In the genomic region with DNA sequence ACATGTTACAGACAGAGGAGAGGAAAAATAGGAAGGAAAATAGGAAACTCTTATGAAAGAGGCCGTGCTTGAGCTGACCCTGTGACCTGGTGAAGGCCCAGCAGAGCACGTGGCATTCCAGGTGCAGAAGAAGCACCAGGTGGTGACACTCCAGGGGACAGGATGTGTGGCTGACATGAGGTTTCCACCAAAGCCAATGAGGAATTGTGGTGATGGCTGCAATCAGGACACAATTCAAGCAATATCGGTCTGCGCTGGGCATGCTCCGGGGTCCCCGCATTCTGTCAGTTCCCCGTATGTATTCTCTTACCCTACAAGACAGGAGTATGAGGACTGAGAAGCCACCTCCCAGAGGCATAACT, we compare ENCODE assay signal across 25 cellular contexts.
A peak's percentile ranks its signal among the peaks of the same experiment; 100 is the strongest.
DNase-seq lines count a peak whose midpoint lies in the region; ATAC-seq, FAIRE-seq and TF ChIP-seq lines count a peak whose summit lies in the region.
"Had no signal": no experiment of that assay in that cellular context is flagged by ENCODE, and none has a peak within 500 bp of the region (broad histone marks: within the 10 kb centered on the region; RNA-seq: fewer than 3 reads in every experiment).

No MANE protein-coding gene starts in this region.

- H3K36me3 Mint-ChIP-seq in neural progenitor cell = no peaks in the 10 kb centered on the region
- H3K36me3 Mint-ChIP-seq: CD4-positive, alpha-beta memory T cell had no signal

- TF ChIP-seq RAD21 in GM12878 (IDR thresholded peaks at IDR 0.05; ENCODE audit: insufficient read depth, low read depth, low read length) = no peak

- H3K27ac ChIP-seq in KMS-11 = peak overlapping the region; percentile 93
- no peak overlapping the region for H3K27ac ChIP-seq in GM12878 (ENCODE audit: control insufficient read depth, insufficient read depth)
- no peak overlapping the region for H3K27ac ChIP-seq in neural progenitor cell
- H3K27ac ChIP-seq in right cardiac atrium (ENCODE audit: low read length) = no peak overlapping the region
- H3K27ac ChIP-seq: SK-N-MC had no signal

- RAD21 ChIA-PET in GM12878 (lab: Charles Lee; ENCODE audit: unreplicated experiment) = no interaction called here

- H4K20me1 ChIP-seq in KMS-11 (ENCODE audit: insufficient read depth) (no peaks in the 10 kb centered on the region), GM12878 (ENCODE audit: control insufficient read depth, insufficient read depth) (no peaks in the 10 kb centered on the region), neural progenitor cell (ENCODE audit: low read depth) (no peaks in the 10 kb centered on the region)

- peak overlapping the region; percentile 13 for H3K27ac Mint-ChIP-seq in neural progenitor cell
- H3K27ac Mint-ChIP-seq: CD4-positive, alpha-beta memory T cell; GM23338 had no signal

- no peak for ATAC-seq in GM12878
- ATAC-seq in HG02642 (IDR thresholded peaks at IDR 0.05; ENCODE audit: poor library complexity, unreplicated experiment) = no peak
- ATAC-seq in right cardiac atrium = no peak
- no peak for ATAC-seq in HG03565 (IDR thresholded peaks at IDR 0.05; ENCODE audit: unreplicated experiment)
- ATAC-seq: GM23338, Right ventricle myocardium inferior had no signal

- H3K27me3 Mint-ChIP-seq in neural progenitor cell (ENCODE audit: insufficient read depth, low read depth) = peaks cover 4% of the 10 kb centered on the region
- H3K27me3 Mint-ChIP-seq: CD4-positive, alpha-beta memory T cell had no signal

- H3K4me1 ChIP-seq in KMS-11 (ENCODE audit: low read depth, poor library complexity, severe bottlenecking) = peaks cover 70% of the 10 kb centered on the region
- 0 out of 2 replicates have a peak, but pooled peaks cover 2% of the 10 kb centered on the region for H3K4me1 ChIP-seq in GM12878 (ENCODE audit: control insufficient read depth, insufficient read depth, low read length)
- H3K4me1 ChIP-seq in neural progenitor cell = no peaks in the 10 kb centered on the region
- H3K4me1 ChIP-seq in right cardiac atrium (ENCODE audit: control insufficient read depth, insufficient read depth, low read length) = no peaks in the 10 kb centered on the region
- H3K4me1 ChIP-seq: BE2C, Caco-2, HAP-1 had no signal

- H3K27me3 ChIP-seq in KMS-11 (ENCODE audit: insufficient read depth, low read depth) = no peaks in the 10 kb centered on the region
- H3K27me3 ChIP-seq in GM12878 (replicated peaks in 1 of 2; ENCODE audit: control insufficient read depth in 2 of 2, insufficient read depth in 2 of 2, low read length in 1 of 2) = no peaks in the 10 kb centered on the region
- H3K27me3 ChIP-seq in neural progenitor cell = no peaks in the 10 kb centered on the region
- no peaks in the 10 kb centered on the region for H3K27me3 ChIP-seq in right cardiac atrium (ENCODE audit: control insufficient read depth, insufficient read depth)
- H3K27me3 ChIP-seq: BE2C had no signal

- H2AFZ ChIP-seq in KMS-11 (ENCODE audit: low read depth) = peak overlapping the region; percentile 53
- no peak overlapping the region for H2AFZ ChIP-seq in GM12878 (ENCODE audit: control insufficient read depth, low read depth, low read length)
- H2AFZ ChIP-seq in neural progenitor cell (replicated peaks) = no peak overlapping the region
- H2AFZ ChIP-seq: GM23338 had no signal

- no TSS peak for BruUV-seq in GM12878 (replicated peaks; lab: Mats Ljungman, UMichigan)

- 20% methylated on average over 7 of the region's 7 CpGs for WGBS in GM12878 (ENCODE audit: insufficient coverage, insufficient replicate concordance, low lambda C conversion rate, missing lambda C conversion rate)
- 84% methylated on average over 7 of the region's 7 CpGs for WGBS in right cardiac atrium

- no peak for TF ChIP-seq CTCF in KMS-11 (conservative IDR thresholded peaks at IDR 0.05; ENCODE audit: low read depth, low read length)
- TF ChIP-seq CTCF in GM12878 (IDR thresholded peaks at IDR 0.05 in 2 of 3, conservative IDR thresholded peaks at IDR 0.05 in 1 of 3; ENCODE audit: control insufficient read depth in 2 of 3, extremely low read depth in 1 of 3, insufficient read depth in 1 of 3, low read depth in 3 of 3, low read length in 3 of 3) = no peak
- no peak for TF ChIP-seq CTCF in neural progenitor cell (IDR thresholded peaks at IDR 0.05)

- H3F3A ChIP-seq in neural progenitor cell (ENCODE audit: low read depth) = no peaks in the 10 kb centered on the region

- no peak for TF ChIP-seq POLR2A in GM12878 (IDR thresholded peaks at IDR 0.05; ENCODE audit: low read depth, low read length)

- DNase-seq in NCI-H510A treated with DMSO at 0.1 percent for 48 hours (lab: John Stamatoyannopoulos, UW) = peak; percentile 21
- no peak for DNase-seq in GM12878 (ENCODE audit: low read depth, low spot score)
- DNase-seq in neural progenitor cell (ENCODE audit: low spot score) = no peak
- DNase-seq in right cardiac atrium = no peak
- DNase-seq: BE2C; Caco-2; CD4-positive, alpha-beta memory T cell; DMS 273 treated with DMSO at 0.1 percent for 48 hours; KG1; NCI-H1105 treated with DMSO at 0.1 percent for 48 hours; NCI-H187 treated with DMSO at 0.1 percent for 48 hours; NCI-H2107; NCI-H446 treated with DMSO at 0.1 percent for 48 hours; NCI-H748 treated with DMSO at 0.1 percent for 48 hours; OCI-M1; T-helper 2 cell had no signal

- CTCF ChIA-PET in GM12878 (lab: Yijun Ruan, JAX) = no interaction called here

- H3K36me3 ChIP-seq in KMS-11 (ENCODE audit: insufficient read depth) = no peaks in the 10 kb centered on the region
- H3K36me3 ChIP-seq in GM12878 (ENCODE audit: control insufficient read depth in 2 of 2, insufficient read depth in 2 of 2, low read length in 1 of 2) = no peaks in the 10 kb centered on the region
- no peaks in the 10 kb centered on the region for H3K36me3 ChIP-seq in neural progenitor cell
- H3K36me3 ChIP-seq: BE2C, HAP-1 had no signal

- in situ Hi-C loops in GM12878 (cut with MboI) = no loop called here

- POLR2A ChIA-PET in GM12878 (lab: Charles Lee) = no interaction called here

- peaks cover 59% of the 10 kb centered on the region for H3K4me1 Mint-ChIP-seq in neural progenitor cell
- H3K4me1 Mint-ChIP-seq: CD4-positive, alpha-beta memory T cell; GM23338 had no signal

- intact Hi-C loops in GM12878 (cut with micrococcal nuclease; ENCODE audit: unreplicated experiment) = no loop called here
- intact Hi-C loops in right cardiac atrium (cut with DNase I) = no loop called here

- no peak for FAIRE-seq in GM12878 (lab: Jason Lieb, UNC)
- FAIRE-seq: GM12892, RCC 7860 had no signal

- H3K9me3 Mint-ChIP-seq in neural progenitor cell = peaks cover 14% of the 10 kb centered on the region

- H3K4me3 Mint-ChIP-seq in neural progenitor cell = no peak overlapping the region
- H3K4me3 Mint-ChIP-seq: CD4-positive, alpha-beta memory T cell; GM23338 had no signal

- no peaks in the 10 kb centered on the region; the same call in 2 of the 3 replicates for H3K9me3 ChIP-seq in GM12878 (replicated peaks; ENCODE audit: control insufficient read depth, insufficient read depth, low read length)
- H3K9me3 ChIP-seq in neural progenitor cell (ENCODE audit: low read depth) = no peaks in the 10 kb centered on the region
- no peaks in the 10 kb centered on the region for H3K9me3 ChIP-seq in right cardiac atrium (ENCODE audit: control insufficient read depth, low read length)
- H3K9me3 ChIP-seq: BE2C, Caco-2, HAP-1 had no signal

- H3K4me2 ChIP-seq in KMS-11 (peak overlapping the region; percentile 78), GM12878 (ENCODE audit: control insufficient read depth, insufficient read depth) (no peak overlapping the region), neural progenitor cell (no peak overlapping the region)
- H3K4me2 ChIP-seq: GM23338 had no signal

- H3K4me3 ChIP-seq in KMS-11 (IDR thresholded peaks at IDR 0.05; ENCODE audit: insufficient read depth, low read depth, low read length) (no peak overlapping the region), GM12878 (no peak overlapping the region), neural progenitor cell (no peak overlapping the region), right cardiac atrium (ENCODE audit: low read length) (no peak overlapping the region)
- H3K4me3 ChIP-seq: GM23338, HAP-1, SK-N-MC had no signal

- peak overlapping the region; percentile 49 for H3K9ac ChIP-seq in KMS-11
- H3K9ac ChIP-seq in GM12878 (ENCODE audit: control insufficient read depth, insufficient read depth, low read length) = no peak overlapping the region
- no peak overlapping the region for H3K9ac ChIP-seq in neural progenitor cell

- SMC1A ChIA-PET in GM12878 (lab: Charles Lee; ENCODE audit: uncharacterized antibody, unreplicated experiment) = interaction anchor here (0.5 kb wide), 1 partner anchor 24 kb away, joined by 3 read pairs; no protein-coding TSS in a partner anchor

- H3K79me2 ChIP-seq in KMS-11 (ENCODE audit: insufficient read depth, low read depth) (no peaks in the 10 kb centered on the region), GM12878 (ENCODE audit: control insufficient read depth, insufficient read depth, low read length) (no peaks in the 10 kb centered on the region), neural progenitor cell (ENCODE audit: low read depth) (no peaks in the 10 kb centered on the region)

- no peak for TF ChIP-seq EP300 in GM12878 (IDR thresholded peaks at IDR 0.05; ENCODE audit: borderline replicate concordance in 1 of 2, control insufficient read depth in 1 of 2, low read depth in 2 of 2, low read length in 2 of 2)

TF ChIP-seq in GM12878, 131 proteins besides CTCF, POLR2A, EP300 and RAD21:
- TF ChIP-seq TCF12 (IDR thresholded peaks at IDR 0.05; ENCODE audit: low read depth, low read length) (peak; percentile 24; the same call in 1 of the 2 replicates), YY1 (IDR thresholded peaks at IDR 0.05; ENCODE audit: low read depth, low read length) (no peak)
TF ChIP-seq in GM12878: peak in this region for 1.
